In the genomic region with DNA sequence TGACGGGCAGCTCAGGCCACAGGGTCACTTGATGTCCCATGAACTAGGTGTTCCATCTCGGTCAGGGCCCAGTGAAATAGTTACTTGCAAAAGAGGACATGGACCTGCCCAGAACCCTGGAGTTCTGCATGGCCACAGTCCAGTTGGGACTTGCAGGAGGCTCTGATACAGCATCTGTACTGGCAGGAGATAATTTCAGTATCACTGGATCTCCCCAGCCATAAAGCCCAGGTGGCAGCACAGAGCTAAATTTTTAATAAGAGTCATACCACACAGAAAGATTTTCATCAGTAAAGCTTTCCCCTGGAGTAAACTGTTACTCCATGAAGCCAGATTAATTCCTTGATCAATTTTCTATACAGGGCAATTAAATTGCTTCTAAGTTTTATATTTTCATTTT, we compare ENCODE assay signal across 10 cellular contexts. TPM values are rescaled to one million over a fixed set of nuclear protein-coding genes. Genes with fewer than 3 reads are reported as not detected.
DNase-seq lines count a peak whose midpoint lies in the region; ATAC-seq and TF ChIP-seq lines count a peak whose summit lies in the region.
"Had no signal": no experiment of that assay in that cellular context is flagged by ENCODE, and none has a peak within 500 bp of the region (broad histone marks: within the 10 kb centered on the region; RNA-seq: fewer than 3 reads in every experiment).

No MANE protein-coding gene starts in this region.

- H3K27ac ChIP-seq in A673 (ENCODE audit: low read depth, low read length, poor library complexity, severe bottlenecking): no peak overlapping the region

- peaks cover 7% of the 10 kb centered on the region for H3K4me1 Mint-ChIP-seq in endothelial cell (ENCODE audit: unreplicated experiment)
- H3K4me1 Mint-ChIP-seq: naive B cell had no signal

- no peaks in the 10 kb centered on the region for H3K4me1 ChIP-seq in A673 (ENCODE audit: insufficient read depth, low read length, poor library complexity, severe bottlenecking)

- H3K27ac Mint-ChIP-seq in endothelial cell (ENCODE audit: unreplicated experiment): no peak overlapping the region
- H3K27ac Mint-ChIP-seq: naive B cell had no signal

- H3K27me3 ChIP-seq in A673 (replicated peaks; ENCODE audit: insufficient read depth, low read depth, low read length, poor library complexity): no peaks in the 10 kb centered on the region

- no peak for ATAC-seq in HG03139 (IDR thresholded peaks at IDR 0.05; ENCODE audit: unreplicated experiment)
- no peak for ATAC-seq in GM18861 (IDR thresholded peaks at IDR 0.05; ENCODE audit: unreplicated experiment)

- intact Hi-C loops in A673 (cut with micrococcal nuclease; ENCODE audit: unreplicated experiment): no loop called here

- H3K36me3 Mint-ChIP-seq in endothelial cell (ENCODE audit: low read depth, unreplicated experiment): no peaks in the 10 kb centered on the region
- H3K36me3 Mint-ChIP-seq: naive B cell had no signal

- POLR2A ChIA-PET in A673 (lab: Charles Lee; ENCODE audit: low non-redundant PET) (no interaction called here), GM10248 (lab: Yijun Ruan, JAX) (no interaction called here)

- H3K9me3 Mint-ChIP-seq in endothelial cell (ENCODE audit: unreplicated experiment): no peaks in the 10 kb centered on the region
- H3K9me3 Mint-ChIP-seq: naive B cell had no signal

- no peak overlapping the region for H3K4me3 ChIP-seq in A673 (ENCODE audit: low read depth, low read length, poor library complexity, severe bottlenecking)

- no peaks in the 10 kb centered on the region for H3K9me3 ChIP-seq in A673 (ENCODE audit: low read depth, low read length, poor library complexity, severe bottlenecking)

- no peak overlapping the region for H3K4me3 Mint-ChIP-seq in endothelial cell (ENCODE audit: unreplicated experiment)
- H3K4me3 Mint-ChIP-seq: naive B cell had no signal

- CTCF ChIA-PET in A673 (lab: Charles Lee) (interaction anchor here (0.6 to 0.9 kb wide), 3 partner anchors 10 to 1468 kb away, joined by 3 to 9 read pairs (median 5); no protein-coding TSS in a partner anchor), GM10248 (lab: Yijun Ruan, JAX) (interaction anchor here (0.8 to 5.1 kb wide), 10 partner anchors 8 to 132 kb away, joined by 4 to 23 read pairs (median 5); no protein-coding TSS in a partner anchor)

- H3K36me3 ChIP-seq in A673 (ENCODE audit: insufficient read depth, low read length, poor library complexity, severe bottlenecking): no peaks in the 10 kb centered on the region

- DNase-seq in A673 (ENCODE audit: low spot score) (no peak), GM10248 (ENCODE audit: extremely low spot score) (no peak), RKO (ENCODE audit: low spot score) (peak; percentile 45), fibroblast of peridontal ligament (ENCODE audit: extremely low read depth) (peak; percentile 57), endothelial cell (ENCODE audit: low spot score) (no peak), iPS-NIHi11 (ENCODE audit: low spot score) (no peak)
- DNase-seq: naive B cell, T-helper 1 cell had no signal

- no TSS peak for BruUV-seq in A673 (replicated peaks; lab: Mats Ljungman, UMichigan)

- peaks cover 2% of the 10 kb centered on the region for H3K27me3 Mint-ChIP-seq in endothelial cell (ENCODE audit: unreplicated experiment)
- H3K27me3 Mint-ChIP-seq: naive B cell had no signal

- TF ChIP-seq CTCF in A673 (conservative IDR thresholded peaks at IDR 0.05; ENCODE audit: low read depth, low read length): peak; percentile 43
- peak; percentile 35 for TF ChIP-seq CTCF in GM10248 (IDR thresholded peaks at IDR 0.05; ENCODE audit: control extremely low read depth, extremely low read depth, low read depth, missing control alignments)
- no peak for TF ChIP-seq CTCF in endothelial cell (IDR thresholded peaks at IDR 0.05; ENCODE audit: unreplicated experiment)

RNA-seq across cellular contexts. Expression of a gene that starts 18.0 kb away (rescaled TPM):
- 0.80 and 3.1 TPM in 2 replicates for total RNA-seq in A673 (2021)
- 50.9 TPM for total RNA-seq in endothelial cell (ENCODE audit: unreplicated experiment)

RNA-seq across cellular contexts. Expression of a gene that starts 22.8 kb away (rescaled TPM):
- total RNA-seq in A673 (2021) (25.6 and 25.7 TPM in 2 replicates), endothelial cell (ENCODE audit: unreplicated experiment) (33.5 TPM)

RNA-seq across cellular contexts. Expression of a gene that starts 23.0 kb away (rescaled TPM):
- total RNA-seq in A673 (2021) (291 and 311 TPM in 2 replicates), endothelial cell (ENCODE audit: unreplicated experiment) (179 TPM)

RNA-seq across cellular contexts. Expression of a gene that starts 40.0 kb away (rescaled TPM):
- total RNA-seq in A673 (2021) (11.8 and 12.3 TPM in 2 replicates), endothelial cell (ENCODE audit: unreplicated experiment) (43.4 TPM)

RNA-seq across cellular contexts. Expression of a gene that starts 57.3 kb away (rescaled TPM):
- 59.9 and 61.4 TPM in 2 replicates for total RNA-seq in A673 (2021)
- 16.2 TPM for total RNA-seq in endothelial cell (ENCODE audit: unreplicated experiment)

Comparison
In these comparisons a context has a peak if more than half of its experiments do, and no peak if none do; other contexts are left out.
1. DNase-seq: peak in RKO (single experiment) and fibroblast of peridontal ligament (single experiment); none in A673 (single experiment), GM10248 (single experiment), endothelial cell (single experiment) and iPS-NIHi11 (single experiment).
2. RNA of a gene that starts 18.0 kb away (total RNA-seq): 50.9 TPM in endothelial cell (single experiment); 0.80 to 3.1 TPM in A673; every median in the first group is over 10 times any median in the second.